In genomic region chr10:79982486-79982800, GRCh38 we compare ENCODE assay signal across 9 cellular contexts. TPM values are rescaled to one million over a fixed set of nuclear protein-coding genes. Genes with fewer than 3 reads are reported as not detected.
A peak's percentile ranks its signal among the peaks of the same experiment; 100 is the strongest.
DNase-seq lines count a peak whose midpoint lies in the region; ATAC-seq and TF ChIP-seq lines count a peak whose summit lies in the region.
"Had no signal": no experiment of that assay in that cellular context is flagged by ENCODE, and none has a peak within 500 bp of the region (broad histone marks: within the 10 kb centered on the region; RNA-seq: fewer than 3 reads in every experiment).

No MANE protein-coding gene starts in this region.

- H3K36me3 Mint-ChIP-seq in activated naive CD8-positive, alpha-beta T cell = no peaks in the 10 kb centered on the region
- H3K36me3 Mint-ChIP-seq in activated naive CD8-positive, alpha-beta T cell treated with anti-CD3 and anti-CD28 coated beads for 36 hours = no peaks in the 10 kb centered on the region

- peaks cover 26% of the 10 kb centered on the region for H3K27me3 Mint-ChIP-seq in activated naive CD8-positive, alpha-beta T cell
- peaks cover 73% of the 10 kb centered on the region for H3K27me3 Mint-ChIP-seq in activated naive CD8-positive, alpha-beta T cell treated with anti-CD3 and anti-CD28 coated beads for 36 hours

- H3K9me3 ChIP-seq in mesodermal cell (ENCODE audit: control insufficient read depth, low read length) = no peaks in the 10 kb centered on the region
- H3K9me3 ChIP-seq in upper lobe of left lung = no peaks in the 10 kb centered on the region

- H3K27ac ChIP-seq in mesodermal cell (ENCODE audit: low read depth, low read length, severe bottlenecking) (no peak overlapping the region), upper lobe of left lung (peak overlapping the region; percentile 87 to 91 (median 88))

- WGBS in mesodermal cell (ENCODE audit: insufficient coverage in 2 of 2), 2 experiments = 27 to 39% methylated on average over 8 to 11 of the region's 11 CpGs
- WGBS in upper lobe of left lung, 2 donors = 18 to 20% methylated on average over 4 to 7 of the region's 11 CpGs

- H3K4me1 ChIP-seq in mesodermal cell (ENCODE audit: control insufficient read depth, insufficient read depth, low read length, poor library complexity, severe bottlenecking) (peaks cover 8% of the 10 kb centered on the region), upper lobe of left lung (peaks cover 14 to 29% (median 23%) of the 10 kb centered on the region in 4 donors)

- ATAC-seq in upper lobe of left lung (ENCODE audit: low FRiP score in 2 of 2) (peak in 1 of 2 donors; percentile 2), HG03520 (IDR thresholded peaks at IDR 0.05; ENCODE audit: unreplicated experiment) (no peak)

- no peak for TF ChIP-seq EP300 in upper lobe of left lung (IDR thresholded peaks at IDR 0.05)

- no peaks in the 10 kb centered on the region for H3K36me3 ChIP-seq in mesodermal cell (ENCODE audit: control insufficient read depth, insufficient read depth, low read length)
- no peaks in the 10 kb centered on the region for H3K36me3 ChIP-seq in upper lobe of left lung

- no peak for TF ChIP-seq POLR2A in upper lobe of left lung (IDR thresholded peaks at IDR 0.05)

- peak overlapping the region; percentile 40 for H3K4me3 Mint-ChIP-seq in activated naive CD8-positive, alpha-beta T cell
- H3K4me3 Mint-ChIP-seq in activated naive CD8-positive, alpha-beta T cell treated with anti-CD3 and anti-CD28 coated beads for 36 hours = no peak overlapping the region

- H3K4me3 ChIP-seq in mesodermal cell (ENCODE audit: extremely low read depth, insufficient read depth, low read length, poor library complexity, severe bottlenecking) = peak overlapping the region; percentile 63
- H3K4me3 ChIP-seq in upper lobe of left lung = peak overlapping the region in 3 of 4 donors; percentile 51 to 64 (median 60)

- no peak for DNase-seq in activated naive CD8-positive, alpha-beta T cell treated with anti-CD3 and anti-CD28 coated beads for 36 hours
- DNase-seq in cerebellar cortex (ENCODE audit: low spot score) (peak; percentile 43), upper lobe of left lung (no peak), NCI-H1417 (lab: John Stamatoyannopoulos, UW) (no peak), NCI-H1048 (lab: John Stamatoyannopoulos, UW) (no peak)
- DNase-seq: NCI-H2171 had no signal

- H3K4me1 Mint-ChIP-seq in activated naive CD8-positive, alpha-beta T cell (ENCODE audit: low read depth) = peaks cover 8% of the 10 kb centered on the region
- H3K4me1 Mint-ChIP-seq in activated naive CD8-positive, alpha-beta T cell treated with anti-CD3 and anti-CD28 coated beads for 36 hours = peaks cover 21% of the 10 kb centered on the region

- H3K27me3 ChIP-seq in upper lobe of left lung = peaks cover 0 to 6% (median 0%) of the 10 kb centered on the region in 4 donors

- H3K27ac Mint-ChIP-seq in activated naive CD8-positive, alpha-beta T cell = no peak overlapping the region
- H3K27ac Mint-ChIP-seq in activated naive CD8-positive, alpha-beta T cell treated with anti-CD3 and anti-CD28 coated beads for 36 hours = no peak overlapping the region

- no peak for TF ChIP-seq CTCF in upper lobe of left lung (IDR thresholded peaks at IDR 0.05)

- H3K9me3 Mint-ChIP-seq in activated naive CD8-positive, alpha-beta T cell (ENCODE audit: low read depth) = no peaks in the 10 kb centered on the region
- no peaks in the 10 kb centered on the region for H3K9me3 Mint-ChIP-seq in activated naive CD8-positive, alpha-beta T cell treated with anti-CD3 and anti-CD28 coated beads for 36 hours

RNA-seq across cellular contexts. Expression of gene SFTPD, which starts 33.5 kb away (rescaled TPM):
- total RNA-seq in activated naive CD8-positive, alpha-beta T cell treated with anti-CD3 and anti-CD28 coated beads for 36 hours = not detected
- 0.29 TPM for polyA plus RNA-seq in mesodermal cell (2013, experiment 1 of 2)
- polyA plus RNA-seq in mesodermal cell (2013, experiment 2 of 2) = not detected
- total RNA-seq in upper lobe of left lung = 100 to 1,000 TPM; 339 to 906 (median 589) TPM

Comparison
In these comparisons a context has a peak if more than half of its experiments do, and no peak if none do; other contexts are left out.
1. RNA of gene SFTPD, which starts 33.5 kb away (total RNA-seq): 339 to 906 TPM in upper lobe of left lung; not detected in activated naive CD8-positive, alpha-beta T cell treated with anti-CD3 and anti-CD28 coated beads for 36 hours; every median in the first group is over 100 times any median in the second.